In the genomic region with DNA sequence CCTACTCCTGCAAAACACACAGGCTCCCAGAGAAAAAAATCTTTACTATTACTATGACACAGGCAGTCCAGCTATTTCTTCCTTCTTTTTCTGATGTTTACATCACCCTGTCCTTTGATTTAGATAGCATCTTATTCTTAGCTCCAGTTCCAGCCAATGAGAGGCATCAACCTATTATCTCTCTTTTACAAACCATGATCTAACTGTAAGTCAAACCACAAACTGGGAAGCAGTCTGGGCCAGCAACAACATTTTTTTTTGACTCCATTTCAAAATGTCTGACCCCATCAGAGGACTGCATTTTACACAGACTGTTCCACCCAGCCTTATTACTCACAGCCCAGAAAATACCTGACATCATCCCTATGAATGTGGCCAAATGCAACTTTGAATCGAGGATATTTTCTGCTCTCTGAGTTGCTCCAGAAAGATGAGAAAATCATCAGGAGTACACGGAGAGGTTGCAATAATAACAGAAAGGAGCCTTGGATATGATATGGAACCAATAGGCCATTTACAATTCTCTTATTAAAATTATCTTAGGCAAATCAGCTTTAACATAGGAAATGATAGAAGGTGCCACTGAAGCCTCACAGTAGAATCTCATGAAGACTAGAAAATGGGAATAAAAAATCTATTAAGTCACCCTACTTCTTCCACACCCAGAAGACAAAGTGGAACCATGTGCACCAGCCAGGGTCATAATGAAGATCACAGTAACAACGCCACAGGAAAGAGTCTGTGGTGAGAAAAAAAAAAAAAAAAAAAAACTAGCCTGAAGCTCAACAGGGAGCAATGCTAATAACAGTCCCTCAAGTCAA, we compare ENCODE assay signal across 1 cellular context.
A peak's percentile ranks its signal among the peaks of the same experiment; 100 is the strongest.
TF ChIP-seq lines count a peak whose summit lies in the region.

No MANE protein-coding gene starts in this region.

TF ChIP-seq in K562, 482 proteins besides CTCF, POLR2A, EP300 and RAD21 (continued from another document and continues in another):
- TF ChIP-seq THRAP3 (IDR thresholded peaks at IDR 0.05; ENCODE audit: borderline replicate concordance), result no peak
- TF ChIP-seq ELF1 (tag; IDR thresholded peaks at IDR 0.05), result peak; percentile 46
- no peak for TF ChIP-seq HDAC8 (tag; IDR thresholded peaks at IDR 0.05)
- TF ChIP-seq HDAC1 (IDR thresholded peaks at IDR 0.05), result no peak
- TF ChIP-seq DACH1 (IDR thresholded peaks at IDR 0.05; ENCODE audit: partially characterized antibody), result no peak
- TF ChIP-seq MEF2A (IDR thresholded peaks at IDR 0.05; ENCODE audit: control insufficient read depth, low read depth, low read length), result 0 out of 2 replicates have a peak, but pooled peaks have one; percentile 14
- peak; percentile 32 for TF ChIP-seq NEUROD1 (IDR thresholded peaks at IDR 0.05; ENCODE audit: borderline replicate concordance, low read depth, low read length, partially characterized antibody)
- TF ChIP-seq, protein P1, sequence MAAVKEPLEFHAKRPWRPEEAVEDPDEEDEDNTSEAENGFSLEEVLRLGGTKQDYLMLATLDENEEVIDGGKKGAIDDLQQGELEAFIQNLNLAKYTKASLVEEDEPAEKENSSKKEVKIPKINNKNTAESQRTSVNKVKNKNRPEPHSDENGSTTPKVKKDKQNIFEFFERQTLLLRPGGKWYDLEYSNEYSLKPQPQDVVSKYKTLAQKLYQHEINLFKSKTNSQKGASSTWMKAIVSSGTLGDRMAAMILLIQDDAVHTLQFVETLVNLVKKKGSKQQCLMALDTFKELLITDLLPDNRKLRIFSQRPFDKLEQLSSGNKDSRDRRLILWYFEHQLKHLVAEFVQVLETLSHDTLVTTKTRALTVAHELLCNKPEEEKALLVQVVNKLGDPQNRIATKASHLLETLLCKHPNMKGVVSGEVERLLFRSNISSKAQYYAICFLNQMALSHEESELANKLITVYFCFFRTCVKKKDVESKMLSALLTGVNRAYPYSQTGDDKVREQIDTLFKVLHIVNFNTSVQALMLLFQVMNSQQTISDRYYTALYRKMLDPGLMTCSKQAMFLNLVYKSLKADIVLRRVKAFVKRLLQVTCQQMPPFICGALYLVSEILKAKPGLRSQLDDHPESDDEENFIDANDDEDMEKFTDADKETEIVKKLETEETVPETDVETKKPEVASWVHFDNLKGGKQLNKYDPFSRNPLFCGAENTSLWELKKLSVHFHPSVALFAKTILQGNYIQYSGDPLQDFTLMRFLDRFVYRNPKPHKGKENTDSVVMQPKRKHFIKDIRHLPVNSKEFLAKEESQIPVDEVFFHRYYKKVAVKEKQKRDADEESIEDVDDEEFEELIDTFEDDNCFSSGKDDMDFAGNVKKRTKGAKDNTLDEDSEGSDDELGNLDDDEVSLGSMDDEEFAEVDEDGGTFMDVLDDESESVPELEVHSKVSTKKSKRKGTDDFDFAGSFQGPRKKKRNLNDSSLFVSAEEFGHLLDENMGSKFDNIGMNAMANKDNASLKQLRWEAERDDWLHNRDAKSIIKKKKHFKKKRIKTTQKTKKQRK (IDR thresholded peaks at IDR 0.05; ENCODE audit: borderline replicate concordance, low read depth, low read length), result no peak
- peak; percentile 42 to 56; a peak in 2 of 4 replicates for TF ChIP-seq KDM1A (IDR thresholded peaks at IDR 0.05)
- peak; percentile 34; the same call in 1 of the 2 replicates for TF ChIP-seq ZNF239 (CRISPR knock-in tag; IDR thresholded peaks at IDR 0.05)
- no peak for TF ChIP-seq HOXB6 (CRISPR knock-in tag; IDR thresholded peaks at IDR 0.05; ENCODE audit: borderline replicate concordance)
- TF ChIP-seq DDX20 (tag; IDR thresholded peaks at IDR 0.05; ENCODE audit: low read depth), result peak; percentile 40; the same call in 1 of the 2 replicates
- peak; percentile 70 for TF ChIP-seq SMARCA4 (IDR thresholded peaks at IDR 0.05)
- TF ChIP-seq GATA2 (CRISPR knock-in tag; IDR thresholded peaks at IDR 0.05), result peak; percentile 60
- TF ChIP-seq TRIM24 (IDR thresholded peaks at IDR 0.05), result peak; percentile 6 to 31; a peak in 1 of 4 replicates
- peak; percentile 42; the same call in 1 of the 2 replicates for TF ChIP-seq TAL1 (IDR thresholded peaks at IDR 0.05)
- no peak for TF ChIP-seq SRSF1 (IDR thresholded peaks at IDR 0.05; ENCODE audit: low read depth, low read length)
- TF ChIP-seq CTBP1 (IDR thresholded peaks at IDR 0.05; ENCODE audit: borderline replicate concordance), result peak; percentile 17; the same call in 1 of the 2 replicates
- peak; percentile 77; the same call in 1 of the 2 replicates for TF ChIP-seq FOXJ2 (tag; IDR thresholded peaks at IDR 0.05)
- TF ChIP-seq RBFOX2 (IDR thresholded peaks at IDR 0.05; ENCODE audit: low read depth, low read length), result peak; percentile 61
- no peak for TF ChIP-seq U2AF1 (optimal IDR thresholded peaks at IDR 0.05; ENCODE audit: low read depth, low read length)
- peak; percentile 89 for TF ChIP-seq LEF1 (IDR thresholded peaks at IDR 0.05)
- TF ChIP-seq RBM25 (IDR thresholded peaks at IDR 0.05; ENCODE audit: low read depth, low read length, severe bottlenecking), result peak; percentile 13
- TF ChIP-seq, protein P2, sequence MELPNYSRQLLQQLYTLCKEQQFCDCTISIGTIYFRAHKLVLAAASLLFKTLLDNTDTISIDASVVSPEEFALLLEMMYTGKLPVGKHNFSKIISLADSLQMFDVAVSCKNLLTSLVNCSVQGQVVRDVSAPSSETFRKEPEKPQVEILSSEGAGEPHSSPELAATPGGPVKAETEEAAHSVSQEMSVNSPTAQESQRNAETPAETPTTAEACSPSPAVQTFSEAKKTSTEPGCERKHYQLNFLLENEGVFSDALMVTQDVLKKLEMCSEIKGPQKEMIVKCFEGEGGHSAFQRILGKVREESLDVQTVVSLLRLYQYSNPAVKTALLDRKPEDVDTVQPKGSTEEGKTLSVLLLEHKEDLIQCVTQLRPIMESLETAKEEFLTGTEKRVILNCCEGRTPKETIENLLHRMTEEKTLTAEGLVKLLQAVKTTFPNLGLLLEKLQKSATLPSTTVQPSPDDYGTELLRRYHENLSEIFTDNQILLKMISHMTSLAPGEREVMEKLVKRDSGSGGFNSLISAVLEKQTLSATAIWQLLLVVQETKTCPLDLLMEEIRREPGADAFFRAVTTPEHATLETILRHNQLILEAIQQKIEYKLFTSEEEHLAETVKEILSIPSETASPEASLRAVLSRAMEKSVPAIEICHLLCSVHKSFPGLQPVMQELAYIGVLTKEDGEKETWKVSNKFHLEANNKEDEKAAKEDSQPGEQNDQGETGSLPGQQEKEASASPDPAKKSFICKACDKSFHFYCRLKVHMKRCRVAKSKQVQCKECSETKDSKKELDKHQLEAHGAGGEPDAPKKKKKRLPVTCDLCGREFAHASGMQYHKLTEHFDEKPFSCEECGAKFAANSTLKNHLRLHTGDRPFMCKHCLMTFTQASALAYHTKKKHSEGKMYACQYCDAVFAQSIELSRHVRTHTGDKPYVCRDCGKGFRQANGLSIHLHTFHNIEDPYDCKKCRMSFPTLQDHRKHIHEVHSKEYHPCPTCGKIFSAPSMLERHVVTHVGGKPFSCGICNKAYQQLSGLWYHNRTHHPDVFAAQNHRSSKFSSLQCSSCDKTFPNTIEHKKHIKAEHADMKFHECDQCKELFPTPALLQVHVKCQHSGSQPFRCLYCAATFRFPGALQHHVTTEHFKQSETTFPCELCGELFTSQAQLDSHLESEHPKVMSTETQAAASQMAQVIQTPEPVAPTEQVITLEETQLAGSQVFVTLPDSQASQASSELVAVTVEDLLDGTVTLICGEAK (IDR thresholded peaks at IDR 0.05), result peak; percentile 52; the same call in 1 of the 2 replicates
- TF ChIP-seq, protein P2 (CRISPR knock-in tag; IDR thresholded peaks at IDR 0.05), result no peak
- no peak for TF ChIP-seq ZNF146 (CRISPR knock-in tag; IDR thresholded peaks at IDR 0.05; ENCODE audit: unreplicated experiment)
- peak; percentile 34; the same call in 1 of the 2 replicates for TF ChIP-seq CC2D1A (IDR thresholded peaks at IDR 0.05)
- TF ChIP-seq CREM (IDR thresholded peaks at IDR 0.05; ENCODE audit: low read depth), result 0 out of 2 replicates have a peak, but pooled peaks have one; percentile 21
- TF ChIP-seq CAMTA2 (CRISPR knock-in tag; conservative IDR thresholded peaks at IDR 0.05), result no peak
- peak; percentile 88; the same call in 1 of the 2 replicates for TF ChIP-seq ZNF644 (tag; IDR thresholded peaks at IDR 0.05; ENCODE audit: low read depth)
- TF ChIP-seq NR2C2 (CRISPR knock-in tag; IDR thresholded peaks at IDR 0.05), result no peak
- peak; percentile 68 for TF ChIP-seq NR2C2 (tag; IDR thresholded peaks at IDR 0.05)
- TF ChIP-seq, protein P3, sequence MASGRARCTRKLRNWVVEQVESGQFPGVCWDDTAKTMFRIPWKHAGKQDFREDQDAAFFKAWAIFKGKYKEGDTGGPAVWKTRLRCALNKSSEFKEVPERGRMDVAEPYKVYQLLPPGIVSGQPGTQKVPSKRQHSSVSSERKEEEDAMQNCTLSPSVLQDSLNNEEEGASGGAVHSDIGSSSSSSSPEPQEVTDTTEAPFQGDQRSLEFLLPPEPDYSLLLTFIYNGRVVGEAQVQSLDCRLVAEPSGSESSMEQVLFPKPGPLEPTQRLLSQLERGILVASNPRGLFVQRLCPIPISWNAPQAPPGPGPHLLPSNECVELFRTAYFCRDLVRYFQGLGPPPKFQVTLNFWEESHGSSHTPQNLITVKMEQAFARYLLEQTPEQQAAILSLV (tag; IDR thresholded peaks at IDR 0.05), result no peak
- peak; percentile 78; the same call in 1 of the 2 replicates for TF ChIP-seq HDAC2 (IDR thresholded peaks at IDR 0.05)
- 0 out of 2 replicates have a peak, but pooled peaks have one; percentile 15 for TF ChIP-seq SMARCE1 (IDR thresholded peaks at IDR 0.05)
- TF ChIP-seq, protein P4, sequence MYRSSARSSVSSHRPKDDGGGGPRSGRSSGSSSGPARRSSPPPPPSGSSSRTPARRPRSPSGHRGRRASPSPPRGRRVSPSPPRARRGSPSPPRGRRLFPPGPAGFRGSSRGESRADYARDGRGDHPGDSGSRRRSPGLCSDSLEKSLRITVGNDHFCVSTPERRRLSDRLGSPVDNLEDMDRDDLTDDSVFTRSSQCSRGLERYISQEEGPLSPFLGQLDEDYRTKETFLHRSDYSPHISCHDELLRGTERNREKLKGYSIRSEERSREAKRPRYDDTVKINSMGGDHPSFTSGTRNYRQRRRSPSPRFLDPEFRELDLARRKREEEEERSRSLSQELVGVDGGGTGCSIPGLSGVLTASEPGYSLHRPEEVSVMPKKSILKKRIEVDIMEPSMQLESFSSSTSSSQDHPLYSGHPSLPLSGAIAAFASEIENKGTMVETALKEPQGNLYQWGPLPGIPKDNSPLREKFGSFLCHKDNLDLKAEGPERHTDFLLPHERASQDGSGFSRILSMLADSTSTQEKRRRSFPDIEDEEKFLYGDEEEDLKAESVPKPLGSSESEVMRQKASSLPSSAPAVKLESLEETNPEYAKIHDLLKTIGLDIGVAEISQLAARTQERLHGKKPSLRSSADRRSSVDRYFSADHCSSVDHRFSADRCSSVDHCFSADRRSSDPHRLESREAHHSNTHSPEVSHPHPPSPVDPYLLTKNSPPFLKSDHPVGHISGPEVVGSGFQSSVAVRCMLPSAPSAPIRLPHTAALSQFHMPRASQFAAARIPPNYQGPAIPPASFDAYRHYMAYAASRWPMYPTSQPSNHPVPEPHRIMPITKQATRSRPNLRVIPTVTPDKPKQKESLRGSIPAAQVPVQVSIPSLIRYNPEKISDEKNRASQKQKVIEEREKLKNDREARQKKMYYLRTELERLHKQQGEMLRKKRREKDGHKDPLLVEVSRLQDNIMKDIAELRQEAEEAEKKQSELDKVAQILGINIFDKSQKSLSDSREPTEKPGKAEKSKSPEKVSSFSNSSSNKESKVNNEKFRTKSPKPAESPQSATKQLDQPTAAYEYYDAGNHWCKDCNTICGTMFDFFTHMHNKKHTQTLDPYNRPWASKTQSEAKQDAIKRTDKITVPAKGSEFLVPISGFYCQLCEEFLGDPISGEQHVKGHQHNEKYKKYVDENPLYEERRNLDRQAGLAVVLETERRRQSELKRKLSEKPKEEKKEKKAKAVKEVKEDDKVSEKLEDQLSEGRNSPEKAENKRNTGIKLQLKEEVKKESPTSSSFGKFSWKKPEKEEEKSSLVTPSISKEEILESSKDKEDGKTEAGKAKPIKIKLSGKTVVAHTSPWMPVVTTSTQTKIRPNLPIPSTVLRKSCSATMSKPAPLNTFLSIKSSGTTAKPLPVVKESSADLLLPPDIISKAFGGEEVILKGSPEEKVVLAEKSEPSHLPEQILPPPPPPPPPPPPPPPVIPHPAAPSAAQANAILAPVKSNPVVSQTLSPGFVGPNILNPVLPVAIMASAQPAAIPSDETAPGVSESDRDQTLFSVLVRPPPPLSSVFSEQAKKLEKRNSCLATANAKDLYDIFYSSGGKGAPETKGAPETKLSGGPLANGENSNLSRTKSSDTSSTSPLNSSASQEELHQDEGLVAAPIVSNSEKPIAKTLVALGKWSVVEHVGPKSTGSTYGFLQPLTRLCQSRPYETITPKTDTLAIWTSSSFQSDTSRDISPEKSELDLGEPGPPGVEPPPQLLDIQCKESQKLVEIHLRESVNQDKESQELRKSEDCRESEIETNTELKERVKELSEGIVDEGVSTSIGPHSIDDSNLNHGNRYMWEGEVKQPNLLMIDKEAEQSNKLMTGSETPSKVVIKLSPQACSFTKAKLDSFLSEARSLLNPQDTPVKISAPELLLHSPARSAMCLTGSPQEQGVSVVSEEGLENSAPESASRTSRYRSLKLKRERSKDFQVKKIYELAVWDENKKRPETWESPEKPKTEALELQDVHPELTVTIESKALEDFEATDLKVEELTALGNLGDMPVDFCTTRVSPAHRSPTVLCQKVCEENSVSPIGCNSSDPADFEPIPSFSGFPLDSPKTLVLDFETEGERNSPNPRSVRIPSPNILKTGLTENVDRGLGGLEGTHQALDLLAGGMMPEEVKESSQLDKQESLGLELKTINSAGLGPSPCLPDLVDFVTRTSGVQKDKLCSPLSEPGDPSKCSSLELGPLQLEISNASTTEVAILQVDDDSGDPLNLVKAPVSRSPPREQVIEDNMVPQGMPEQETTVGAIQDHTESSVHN (IDR thresholded peaks at IDR 0.05; ENCODE audit: borderline replicate concordance in 1 of 2, low read depth in 1 of 2), result 0 out of 4 replicates have a peak, but pooled peaks of 1 of the 2 experiments have one; percentile 29
- TF ChIP-seq ZBTB8A (IDR thresholded peaks at IDR 0.05; ENCODE audit: partially characterized antibody), result no peak
